27 cellular contexts compared by ENCODE assay signal in the genomic region with DNA sequence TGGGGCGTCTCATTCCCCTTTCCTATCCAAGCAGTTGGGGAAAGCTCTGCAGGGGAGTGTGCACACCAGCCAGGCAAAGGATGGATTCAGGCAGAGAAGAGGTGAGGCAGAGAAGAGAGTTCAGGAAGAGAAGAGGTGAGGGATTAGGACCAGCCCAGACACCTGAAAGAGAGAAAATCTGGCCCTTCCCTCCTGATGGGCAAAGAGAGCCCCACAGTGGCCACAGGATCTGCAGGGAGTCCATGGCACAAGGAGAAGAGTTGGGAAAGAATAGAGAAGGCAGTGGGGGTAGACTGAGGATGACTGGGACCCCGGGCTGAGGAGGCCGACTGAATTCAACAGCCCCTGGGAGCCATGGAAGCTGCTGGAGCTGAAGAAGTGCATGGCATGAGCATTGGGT.
"Had no signal": no experiment of that assay in that cellular context is flagged by ENCODE, and none has a peak within 500 bp of the region (broad histone marks: within the 10 kb centered on the region; RNA-seq: fewer than 3 reads in every experiment).

No MANE protein-coding gene starts in this region.

- H3K27ac ChIP-seq: epithelial cell of prostate, gastrocnemius medialis, parathyroid adenoma, right lobe of liver, thoracic aorta, tibial nerve, upper lobe of left lung had no signal

- H3K9me3 Mint-ChIP-seq: dendritic cell treated with granulocyte-macrophage colony-stimulating factor and Interleukin-4, amounts not matched to agents 40 ng/mL and 50 ng/mL, for 4 days; endodermal cell; memory B cell; mesothelial cell of epicardium; naive B cell; natural killer cell treated with Interleukin-12 subunit alpha and Interleukin-12 subunit beta and Interleukin-15 and Interleukin-18, amount 100 ng/mL, for 72 hours; stimulated activated naive B cell treated with anti-CD40 and anti-IgM and Interleukin-4, amounts not matched to agents 10 μg/mL and 1 μg/mL and 100 μg/mL, for 72 hours; stimulated activated naive CD8-positive, alpha-beta T cell treated with anti-CD3 and anti-CD28 coated beads, Interleukin-15, Interleukin-2, amounts not matched to agents 100 ng/mL and 50 ng/mL, for 24 hours had no signal

- H3K27me3 ChIP-seq: gastrocnemius medialis, right lobe of liver, tibial nerve, upper lobe of left lung had no signal

- H3K4me1 Mint-ChIP-seq: memory B cell; naive B cell; stimulated activated naive B cell treated with anti-CD40 and anti-IgM and Interleukin-4, amounts not matched to agents 10 μg/mL and 1 μg/mL and 100 μg/mL, for 72 hours had no signal

- H3K9me3 ChIP-seq: gastrocnemius medialis, mucosa of descending colon, right lobe of liver, thoracic aorta, tibial nerve, upper lobe of left lung had no signal

- H3K36me3 ChIP-seq: gastrocnemius medialis, right lobe of liver, thoracic aorta, tibial nerve, upper lobe of left lung had no signal

- H3K9ac ChIP-seq: parathyroid adenoma had no signal

- DNase-seq: effector CD8-positive, alpha-beta T cell; endodermal cell; foreskin fibroblast; gastrocnemius medialis; head of caudate nucleus; kidney; mucosa of descending colon; naive B cell; small intestine; stimulated activated CD4-positive, alpha-beta T cell treated with anti-CD3 and anti-CD28 coated beads, Interleukin-15, amount 100 ng/mL, for 24 hours; stimulated activated CD4-positive, alpha-beta T cell treated with anti-CD3 and anti-CD28 coated beads, Interleukin-2, amount 100 ng/mL, for 48 hours; stimulated activated naive B cell treated with anti-CD40 and anti-IgM and Interleukin-4, amounts not matched to agents 10 μg/mL and 1 μg/mL and 100 μg/mL, for 72 hours; upper lobe of left lung had no signal

- H3K4me3 Mint-ChIP-seq: dendritic cell treated with granulocyte-macrophage colony-stimulating factor and Interleukin-4, amounts not matched to agents 40 ng/mL and 50 ng/mL, for 4 days; endodermal cell; memory B cell; mesothelial cell of epicardium; natural killer cell treated with Interleukin-12 subunit alpha and Interleukin-12 subunit beta and Interleukin-15 and Interleukin-18, amount 100 ng/mL, for 72 hours; neural crest cell; stimulated activated naive B cell treated with anti-CD40 and anti-IgM and Interleukin-4, amounts not matched to agents 10 μg/mL and 1 μg/mL and 100 μg/mL, for 72 hours; stimulated activated naive CD8-positive, alpha-beta T cell treated with anti-CD3 and anti-CD28 coated beads, Interleukin-15, Interleukin-2, amounts not matched to agents 100 ng/mL and 50 ng/mL, for 24 hours had no signal

- H3K4me3 ChIP-seq: gastrocnemius medialis, lung, mucosa of descending colon, right lobe of liver, thoracic aorta, tibial nerve, upper lobe of left lung had no signal

- H2AFZ ChIP-seq: parathyroid adenoma had no signal

- H3K36me3 Mint-ChIP-seq: memory B cell; mesothelial cell of epicardium; naive B cell; natural killer cell treated with Interleukin-12 subunit alpha and Interleukin-12 subunit beta and Interleukin-15 and Interleukin-18, amount 100 ng/mL, for 72 hours; stimulated activated naive B cell treated with anti-CD40 and anti-IgM and Interleukin-4, amounts not matched to agents 10 μg/mL and 1 μg/mL and 100 μg/mL, for 72 hours had no signal

- H3K27ac Mint-ChIP-seq: dendritic cell treated with granulocyte-macrophage colony-stimulating factor and Interleukin-4, amounts not matched to agents 40 ng/mL and 50 ng/mL, for 4 days; endodermal cell; memory B cell; mesothelial cell of epicardium; natural killer cell treated with Interleukin-12 subunit alpha and Interleukin-12 subunit beta and Interleukin-15 and Interleukin-18, amount 100 ng/mL, for 72 hours; progenitor cell of endocrine pancreas; stimulated activated naive B cell treated with anti-CD40 and anti-IgM and Interleukin-4, amounts not matched to agents 10 μg/mL and 1 μg/mL and 100 μg/mL, for 72 hours; stimulated activated naive CD8-positive, alpha-beta T cell treated with anti-CD3 and anti-CD28 coated beads, Interleukin-15, Interleukin-2, amounts not matched to agents 100 ng/mL and 50 ng/mL, for 24 hours had no signal

- ATAC-seq: gastrocnemius medialis; left lobe of liver; mucosa of descending colon; natural killer cell treated with Interleukin-12 subunit alpha and Interleukin-12 subunit beta and Interleukin-15 and Interleukin-18, amount 100 ng/mL, for 72 hours; stimulated activated naive B cell treated with anti-CD40 and anti-IgM and Interleukin-4, amounts not matched to agents 10 μg/mL and 1 μg/mL and 100 μg/mL, for 72 hours had no signal

- H3K4me1 ChIP-seq: gastrocnemius medialis, parathyroid adenoma, right lobe of liver had no signal

- H3K27me3 Mint-ChIP-seq: stimulated activated naive CD8-positive, alpha-beta T cell treated with anti-CD3 and anti-CD28 coated beads, Interleukin-15, Interleukin-2, amounts not matched to agents 100 ng/mL and 50 ng/mL, for 24 hours had no signal
